In genomic region chr6:34961082-34961481, GRCh38 we compare ENCODE assay signal across 17 cellular contexts.
"Had no signal": no experiment of that assay in that cellular context is flagged by ENCODE, and none has a peak within 500 bp of the region (broad histone marks: within the 10 kb centered on the region; RNA-seq: fewer than 3 reads in every experiment).

No MANE protein-coding gene starts in this region.

- ATAC-seq: activated CD8-positive, alpha-beta T cell treated with anti-CD3 and anti-CD28 coated beads for 36 hours; gastroesophageal sphincter; stimulated activated naive CD8-positive, alpha-beta T cell treated with anti-CD3 and anti-CD28 coated beads, Interleukin-15, Interleukin-2, amounts not matched to agents 100 U/mL and 50 U/mL, for 24 hours had no signal

- H3K27ac Mint-ChIP-seq: activated CD8-positive, alpha-beta T cell treated with anti-CD3 and anti-CD28 coated beads for 36 hours; activated T-helper 1 cell treated with anti-CD3 and anti-CD28 coated beads, Interleukin-12 subunit alpha, Interleukin-12 subunit beta, Interleukin-2, Interleukin-4 antibody, amounts not matched to agents 30 ng/mL and 10 ng/mL and 1 ng/mL, durations not matched to agents 14 hours and 24 hours and 36 hours had no signal

- H3K27me3 Mint-ChIP-seq: activated CD8-positive, alpha-beta T cell treated with anti-CD3 and anti-CD28 coated beads for 36 hours had no signal

- H3K27ac ChIP-seq: cardiac muscle cell, colonic mucosa, epithelial cell of prostate, hepatocyte, thoracic aorta had no signal

- H3K4me1 ChIP-seq: colonic mucosa had no signal

- H2AFZ ChIP-seq: hepatocyte had no signal

- H3K4me3 Mint-ChIP-seq: activated CD8-positive, alpha-beta T cell treated with anti-CD3 and anti-CD28 coated beads for 36 hours; activated T-helper 1 cell treated with anti-CD3 and anti-CD28 coated beads, Interleukin-12 subunit alpha, Interleukin-12 subunit beta, Interleukin-2, Interleukin-4 antibody, amounts not matched to agents 30 ng/mL and 10 ng/mL and 1 ng/mL, durations not matched to agents 14 hours and 24 hours and 36 hours had no signal

- DNase-seq: activated CD8-positive, alpha-beta memory T cell treated with anti-CD3 and anti-CD28 coated beads, Interleukin-2, amount 50 U/mL, for 48 hours; activated CD8-positive, alpha-beta T cell treated with anti-CD3 and anti-CD28 coated beads for 36 hours; activated naive CD4-positive, alpha-beta T cell treated with Interleukin-2 at 50 U/mL for 16 hours; colonic mucosa; effector memory CD4-positive, alpha-beta T cell; kidney glomerular epithelial cell; mesenchymal stem cell; posterior cingulate gyrus; right cardiac atrium; stimulated activated CD4-positive, alpha-beta T cell treated with anti-CD3 and anti-CD28 coated beads, Interleukin-1b, Interleukin-23, amount 100 ng/mL, for 48 hours; stimulated activated naive CD8-positive, alpha-beta T cell treated with anti-CD3 and anti-CD28 coated beads, Interleukin-15, Interleukin-2, amounts not matched to agents 100 U/mL and 50 U/mL, for 24 hours had no signal

- H3K36me3 ChIP-seq: cardiac muscle cell, colonic mucosa, gastroesophageal sphincter, thoracic aorta had no signal

- H3K9me3 ChIP-seq: colonic mucosa, thoracic aorta had no signal

- H3K4me3 ChIP-seq: cardiac muscle cell, colonic mucosa, gastroesophageal sphincter, hepatocyte, thoracic aorta had no signal

- H3K4me2 ChIP-seq: hepatocyte had no signal

- H3K27me3 ChIP-seq: cardiac muscle cell, colonic mucosa, gastroesophageal sphincter, hepatocyte had no signal

- H3K9me3 Mint-ChIP-seq: activated CD8-positive, alpha-beta T cell treated with anti-CD3 and anti-CD28 coated beads for 36 hours; activated T-helper 1 cell treated with anti-CD3 and anti-CD28 coated beads, Interleukin-12 subunit alpha, Interleukin-12 subunit beta, Interleukin-2, Interleukin-4 antibody, amounts not matched to agents 30 ng/mL and 10 ng/mL and 1 ng/mL, durations not matched to agents 14 hours and 24 hours and 36 hours had no signal
